Comparison of ENCODE assay signal across 1 cellular context in genomic region chr2:185891403-185891802, GRCh38.
TF ChIP-seq lines count a peak whose summit lies in the region.

No MANE protein-coding gene starts in this region.

TF ChIP-seq in HepG2, 621 proteins besides CTCF, POLR2A, EP300 and RAD21 (continued from another document and continues in another):
- TF ChIP-seq KIAA2018 (CRISPR knock-in tag; IDR thresholded peaks at IDR 0.05; ENCODE audit: borderline replicate concordance), result no peak
- TF ChIP-seq ZNF580 (CRISPR knock-in tag; IDR thresholded peaks at IDR 0.05; ENCODE audit: borderline replicate concordance, low read depth), result no peak
- no peak for TF ChIP-seq HCFC1 (IDR thresholded peaks at IDR 0.05; ENCODE audit: low read depth, low read length)
- no peak for TF ChIP-seq BORCS8-MEF2B (CRISPR knock-in tag; IDR thresholded peaks at IDR 0.05)
- no peak for TF ChIP-seq CEBPZ (IDR thresholded peaks at IDR 0.05; ENCODE audit: low read length)
- TF ChIP-seq MED1 (CRISPR knock-in tag; IDR thresholded peaks at IDR 0.05), result 0 out of 2 replicates have a peak, but pooled peaks have one; percentile 18
- no peak for TF ChIP-seq ZNF24 (IDR thresholded peaks at IDR 0.05)
- 0 out of 2 replicates have a peak, but pooled peaks have one; percentile 21 for TF ChIP-seq NFIC (IDR thresholded peaks at IDR 0.05; ENCODE audit: low read length)
- TF ChIP-seq ZNF616 (CRISPR knock-in tag; IDR thresholded peaks at IDR 0.05; ENCODE audit: low read depth), result no peak
- TF ChIP-seq ISL2 (CRISPR knock-in tag; IDR thresholded peaks at IDR 0.05), result peak; percentile 30; the same call in 1 of the 2 replicates
- TF ChIP-seq ZBTB3 (CRISPR knock-in tag; IDR thresholded peaks at IDR 0.05; ENCODE audit: borderline replicate concordance, low read depth), result no peak
- TF ChIP-seq AHDC1 (CRISPR knock-in tag; IDR thresholded peaks at IDR 0.05; ENCODE audit: borderline replicate concordance), result peak; percentile 73; the same call in 1 of the 2 replicates
- TF ChIP-seq ZIK1 (CRISPR knock-in tag; IDR thresholded peaks at IDR 0.05; ENCODE audit: borderline replicate concordance, low read depth), result no peak
- TF ChIP-seq ZSCAN9 (CRISPR knock-in tag; IDR thresholded peaks at IDR 0.05; ENCODE audit: borderline replicate concordance), result no peak
- TF ChIP-seq ZNF160 (CRISPR knock-in tag; IDR thresholded peaks at IDR 0.05), result peak; percentile 97
- TF ChIP-seq ZNF281 (CRISPR knock-in tag; IDR thresholded peaks at IDR 0.05; ENCODE audit: borderline replicate concordance), result no peak
- TF ChIP-seq ARID3A (IDR thresholded peaks at IDR 0.05; ENCODE audit: low read depth, low read length), result no peak; the same call in 1 of the 2 replicates
- peak; percentile 67; the same call in 1 of the 2 replicates for TF ChIP-seq LCORL (IDR thresholded peaks at IDR 0.05)
- no peak; the same call in 1 of the 2 replicates for TF ChIP-seq LCORL (CRISPR knock-in tag; IDR thresholded peaks at IDR 0.05)
- no peak for TF ChIP-seq TEF (CRISPR knock-in tag; IDR thresholded peaks at IDR 0.05)
- TF ChIP-seq ELF3 (CRISPR knock-in tag; IDR thresholded peaks at IDR 0.05), result no peak
- TF ChIP-seq MAX (IDR thresholded peaks at IDR 0.05), result 0 out of 2 replicates have a peak, but pooled peaks have one; percentile 24
- TF ChIP-seq BRCA1 (CRISPR knock-in tag; IDR thresholded peaks at IDR 0.05), result 0 out of 2 replicates have a peak, but pooled peaks have one; percentile 44
- no peak for TF ChIP-seq WIZ (CRISPR knock-in tag; IDR thresholded peaks at IDR 0.05)
- peak; percentile 62; the same call in 1 of the 2 replicates for TF ChIP-seq ZNF317 (CRISPR knock-in tag; IDR thresholded peaks at IDR 0.05)
- TF ChIP-seq ZNF503 (CRISPR knock-in tag; IDR thresholded peaks at IDR 0.05), result no peak
- TF ChIP-seq ZNF629 (CRISPR knock-in tag; conservative IDR thresholded peaks at IDR 0.05), result 0 out of 2 replicates have a peak, but pooled peaks have one; percentile 13
